Comparison of ENCODE assay signal across 30 cellular contexts in the genomic region with DNA sequence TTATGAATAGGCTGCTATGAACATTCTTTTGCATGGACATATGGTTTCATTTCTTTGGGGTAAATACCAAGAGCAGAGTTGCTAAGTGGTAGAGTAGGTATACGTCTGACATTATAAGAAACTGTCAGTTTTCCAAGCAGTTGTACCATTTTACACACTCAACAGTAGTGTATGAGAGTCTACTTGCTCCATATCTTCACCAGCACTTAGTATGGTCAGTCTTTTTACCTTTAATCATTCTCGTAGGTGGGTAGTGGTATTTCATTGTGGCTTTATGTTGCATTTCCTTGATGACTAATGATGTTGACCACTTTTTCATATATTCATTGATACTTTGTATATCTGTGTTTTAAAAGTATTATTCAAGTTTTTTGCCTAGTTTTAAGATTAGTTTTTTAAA. TPM values are rescaled to one million over a fixed set of nuclear protein-coding genes. Genes with fewer than 3 reads are reported as not detected.
"Had no signal": no experiment of that assay in that cellular context is flagged by ENCODE, and none has a peak within 500 bp of the region (broad histone marks: within the 10 kb centered on the region; RNA-seq: fewer than 3 reads in every experiment).

No MANE protein-coding gene starts in this region.

- H3K27ac ChIP-seq: stomach, suprapubic skin, testis, thoracic aorta, thyroid gland, tibial artery, tibial nerve, transverse colon, upper lobe of left lung, upper lobe of right lung, uterus, vagina had no signal

- DNase-seq: stimulated activated CD4-positive, alpha-beta T cell treated with anti-CD3 and anti-CD28 coated beads, Interleukin-2, amount 100 ng/mL, for 48 hours; stimulated activated CD4-positive, alpha-beta T cell treated with anti-CD3 and anti-CD28 coated beads, Interleukin-4, amount 100 ng/mL, for 1 hour; stimulated activated CD4-positive, alpha-beta T cell treated with anti-CD3 and anti-CD28 coated beads, Interleukin-4, amount 100 ng/mL, for 24 hours; stimulated activated CD4-positive, alpha-beta T cell treated with anti-CD3 and anti-CD28 coated beads, Interleukin-4, amount 100 ng/mL, for 4 hours; stimulated activated CD8-positive, alpha-beta memory T cell treated with anti-CD3 and anti-CD28 coated beads, Interleukin-4, amount 100 ng/mL, for 48 hours; stimulated activated naive B cell treated with anti-CD40 and anti-IgM and Interleukin-4, amounts not matched to agents 10 μg/mL and 1 μg/mL and 100 μg/mL, for 72 hours; stimulated activated naive CD4-positive, alpha-beta T cell; stimulated activated naive CD4-positive, alpha-beta T cell treated with Interleukin-2 at 50 U/mL for 16 hours; stimulated activated naive CD8-positive, alpha-beta T cell treated with anti-CD3 and anti-CD28 coated beads, Interleukin-15, amount 100 ng/mL, for 72 hours; stimulated activated naive CD8-positive, alpha-beta T cell treated with anti-CD3 and anti-CD28 coated beads, Interleukin-15, Interleukin-2, amounts not matched to agents 100 U/mL and 50 U/mL, for 24 hours; stomach; substantia nigra; testis; thyroid gland; tibial artery; transverse colon; trophoblast cell; upper lobe of left lung; upper lobe of right lung; uterus had no signal

- H3K27me3 ChIP-seq: stomach, suprapubic skin, testis, thyroid gland, tibial artery, tibial nerve, transverse colon, upper lobe of left lung, upper lobe of right lung, uterus, vagina had no signal

- H3K4me1 Mint-ChIP-seq: stimulated activated effector memory CD8-positive, alpha-beta T cell treated with anti-CD3 and anti-CD28 coated beads, Interleukin-12 subunit alpha, Interleukin-12 subunit beta, amount 100 ng/mL, for 72 hours; stimulated activated memory B cell treated with anti-CD40 and anti-IgM and Interleukin-4, amounts not matched to agents 10 μg/mL and 1 μg/mL and 100 μg/mL, for 72 hours; stimulated activated naive B cell treated with anti-CD40 and anti-IgM and Interleukin-4, amounts not matched to agents 10 μg/mL and 1 μg/mL and 100 μg/mL, for 72 hours; stimulated activated naive CD8-positive, alpha-beta T cell treated with anti-CD3 and anti-CD28 coated beads, Interleukin-15, amount 100 ng/mL, for 72 hours had no signal

- H3K4me1 ChIP-seq: stomach, suprapubic skin, testis, tibial nerve, transverse colon, upper lobe of right lung, uterus, vagina had no signal

- H3K9me3 ChIP-seq: suprapubic skin, testis, thyroid gland, upper lobe of left lung, uterus, vagina had no signal

- H3K4me3 ChIP-seq: stomach, suprapubic skin, testis, thoracic aorta, thyroid gland, tibial artery, tibial nerve, transverse colon, upper lobe of left lung, upper lobe of right lung, uterus, vagina had no signal

- H3K36me3 Mint-ChIP-seq: stimulated activated effector memory CD8-positive, alpha-beta T cell treated with anti-CD3 and anti-CD28 coated beads, Interleukin-12 subunit alpha, Interleukin-12 subunit beta, amount 100 ng/mL, for 72 hours; stimulated activated memory B cell treated with anti-CD40 and anti-IgM and Interleukin-4, amounts not matched to agents 10 μg/mL and 1 μg/mL and 100 μg/mL, for 72 hours; stimulated activated naive B cell treated with anti-CD40 and anti-IgM and Interleukin-4, amounts not matched to agents 10 μg/mL and 1 μg/mL and 100 μg/mL, for 72 hours; type B pancreatic cell had no signal

- H3K36me3 ChIP-seq: stomach, suprapubic skin, thoracic aorta, thyroid gland, tibial artery, tibial nerve, transverse colon, upper lobe of left lung, upper lobe of right lung, uterus, vagina had no signal

- FAIRE-seq: urothelium cell line had no signal

- H3K27ac Mint-ChIP-seq: stimulated activated effector memory CD8-positive, alpha-beta T cell treated with anti-CD3 and anti-CD28 coated beads, Interleukin-12 subunit alpha, Interleukin-12 subunit beta, amount 100 ng/mL, for 72 hours; stimulated activated memory B cell treated with anti-CD40 and anti-IgM and Interleukin-4, amounts not matched to agents 10 μg/mL and 1 μg/mL and 100 μg/mL, for 72 hours; stimulated activated naive B cell treated with anti-CD40 and anti-IgM and Interleukin-4, amounts not matched to agents 10 μg/mL and 1 μg/mL and 100 μg/mL, for 72 hours; stimulated activated naive CD8-positive, alpha-beta T cell treated with anti-CD3 and anti-CD28 coated beads, Interleukin-15, amount 100 ng/mL, for 72 hours; stimulated activated naive CD8-positive, alpha-beta T cell treated with anti-CD3 and anti-CD28 coated beads, Interleukin-15, Interleukin-2, amounts not matched to agents 100 ng/mL and 50 ng/mL, for 24 hours; type B pancreatic cell had no signal

- ATAC-seq: stimulated activated effector memory CD8-positive, alpha-beta T cell treated with anti-CD3 and anti-CD28 coated beads, Interleukin-12 subunit alpha, Interleukin-12 subunit beta, amount 100 ng/mL, for 72 hours; stimulated activated memory B cell treated with anti-CD40 and anti-IgM and Interleukin-4, amounts not matched to agents 10 μg/mL and 1 μg/mL and 100 μg/mL, for 72 hours; stimulated activated naive B cell treated with anti-CD40 and anti-IgM and Interleukin-4, amounts not matched to agents 10 μg/mL and 1 μg/mL and 100 μg/mL, for 72 hours; stimulated activated naive CD8-positive, alpha-beta T cell treated with anti-CD3 and anti-CD28 coated beads, Interleukin-15, amount 100 ng/mL, for 72 hours; stimulated activated naive CD8-positive, alpha-beta T cell treated with anti-CD3 and anti-CD28 coated beads, Interleukin-15, Interleukin-2, amounts not matched to agents 100 U/mL and 50 U/mL, for 24 hours; upper lobe of right lung had no signal

- H3K27me3 Mint-ChIP-seq: stimulated activated memory B cell treated with anti-CD40 and anti-IgM and Interleukin-4, amounts not matched to agents 10 μg/mL and 1 μg/mL and 100 μg/mL, for 72 hours; stimulated activated naive CD8-positive, alpha-beta T cell treated with anti-CD3 and anti-CD28 coated beads, Interleukin-15, amount 100 ng/mL, for 72 hours; type B pancreatic cell had no signal

- H3K4me3 Mint-ChIP-seq: stimulated activated effector memory CD8-positive, alpha-beta T cell treated with anti-CD3 and anti-CD28 coated beads, Interleukin-12 subunit alpha, Interleukin-12 subunit beta, amount 100 ng/mL, for 72 hours; stimulated activated memory B cell treated with anti-CD40 and anti-IgM and Interleukin-4, amounts not matched to agents 10 μg/mL and 1 μg/mL and 100 μg/mL, for 72 hours; stimulated activated naive B cell treated with anti-CD40 and anti-IgM and Interleukin-4, amounts not matched to agents 10 μg/mL and 1 μg/mL and 100 μg/mL, for 72 hours; stimulated activated naive CD8-positive, alpha-beta T cell treated with anti-CD3 and anti-CD28 coated beads, Interleukin-15, amount 100 ng/mL, for 72 hours; stimulated activated naive CD8-positive, alpha-beta T cell treated with anti-CD3 and anti-CD28 coated beads, Interleukin-15, Interleukin-2, amounts not matched to agents 100 ng/mL and 50 ng/mL, for 24 hours; type B pancreatic cell had no signal

- H3K9me3 Mint-ChIP-seq: stimulated activated effector memory CD8-positive, alpha-beta T cell treated with anti-CD3 and anti-CD28 coated beads, Interleukin-12 subunit alpha, Interleukin-12 subunit beta, amount 100 ng/mL, for 72 hours; stimulated activated naive CD8-positive, alpha-beta T cell treated with anti-CD3 and anti-CD28 coated beads, Interleukin-15, amount 100 ng/mL, for 72 hours; type B pancreatic cell had no signal

RNA-seq across cellular contexts. Expression of gene POU6F2, which starts 45.1 kb away (rescaled TPM):
- total RNA-seq: subcutaneous adipose tissue, suprapubic skin, thoracic aorta, vagina had no signal
- polyA plus RNA-seq: stomach had no signal
